Comparison of ENCODE assay signal across 8 cellular contexts in the genomic region with DNA sequence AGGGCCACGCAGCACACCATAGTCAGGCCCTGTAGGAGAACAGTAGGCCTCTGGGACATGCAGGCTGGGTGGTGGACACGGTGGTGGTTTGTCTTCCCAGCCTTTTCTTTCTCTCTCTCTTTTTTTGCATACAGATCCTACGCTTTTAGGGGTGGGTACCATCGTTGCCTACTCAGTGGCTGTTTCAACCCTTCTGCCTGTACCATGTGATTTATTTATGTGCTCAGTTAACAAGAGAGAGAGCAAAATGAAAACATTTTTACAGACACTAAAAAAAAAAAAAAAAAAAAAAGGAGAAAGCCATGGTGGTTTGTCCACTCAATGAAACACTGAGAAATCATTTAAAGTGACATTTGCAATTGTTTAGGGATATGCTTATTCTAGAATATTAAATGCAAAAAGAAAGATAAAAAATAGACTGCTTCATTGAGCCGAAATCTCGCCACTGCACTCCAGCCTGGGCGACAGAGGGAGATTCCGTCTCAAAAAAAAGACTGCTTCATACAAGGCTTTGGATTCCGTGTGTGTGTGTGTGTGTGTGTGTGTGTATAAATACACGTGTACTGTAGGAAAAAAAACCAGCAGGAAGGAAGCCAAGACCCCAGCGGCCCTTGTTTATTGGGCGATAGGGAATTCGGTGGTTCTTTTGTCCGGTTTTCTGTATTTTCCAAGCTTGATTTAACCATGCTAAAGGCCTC. TPM values are rescaled to one million over a fixed set of nuclear protein-coding genes. Genes with fewer than 3 reads are reported as not detected.
DNase-seq lines count a peak whose midpoint lies in the region; ATAC-seq and TF ChIP-seq lines count a peak whose summit lies in the region.

No MANE protein-coding gene starts in this region.

- peaks cover 51% of the 10 kb centered on the region for H3K4me1 Mint-ChIP-seq in CD8-positive, alpha-beta T cell (ENCODE audit: low read depth)
- peaks cover 48% of the 10 kb centered on the region for H3K4me1 Mint-ChIP-seq in T-helper 1 cell treated with Interleukin-12 subunit alpha and Interleukin-12 subunit beta and Interleukin-4 antibody, amounts not matched to agents 30 μg/mL and 1 μg/mL, for 36 hours (ENCODE audit: low read depth)
- H3K4me1 Mint-ChIP-seq in neural crest cell: peaks cover 62% of the 10 kb centered on the region

- H3K4me3 Mint-ChIP-seq in CD8-positive, alpha-beta T cell: peak overlapping the region; percentile 93
- peak overlapping the region; percentile 96 for H3K4me3 Mint-ChIP-seq in T-helper 1 cell treated with Interleukin-12 subunit alpha and Interleukin-12 subunit beta and Interleukin-4 antibody, amounts not matched to agents 30 μg/mL and 1 μg/mL, for 36 hours
- peak overlapping the region; percentile 96 for H3K4me3 Mint-ChIP-seq in neural crest cell

- CTCF ChIA-PET in CD8-positive, alpha-beta T cell (lab: Charles Lee): interaction anchor here (0.7 to 4.8 kb wide), 8 partner anchors 8 to 356 kb away, joined by 3 to 47 read pairs (median 4); partner anchors contain the start of gene MOK

- H3K4me1 ChIP-seq in CD8-positive, alpha-beta T cell (ENCODE audit: insufficient read depth, low read length): peaks cover 42% of the 10 kb centered on the region
- H3K4me1 ChIP-seq in HUES64 (ENCODE audit: insufficient read depth, low read length): peaks cover 10% of the 10 kb centered on the region; the same call in 1 of the 2 replicates
- H3K4me1 ChIP-seq in endocrine pancreas (ENCODE audit: control insufficient read depth, insufficient read depth, low read length): no peaks in the 10 kb centered on the region

- no peaks in the 10 kb centered on the region for H3K36me3 ChIP-seq in CD8-positive, alpha-beta T cell (ENCODE audit: insufficient read depth, low read length)
- H3K36me3 ChIP-seq in HUES64 (ENCODE audit: insufficient read depth, low read length): no peaks in the 10 kb centered on the region
- H3K36me3 ChIP-seq in endocrine pancreas (ENCODE audit: control insufficient read depth, insufficient read depth, low read length): no peaks in the 10 kb centered on the region

- peak in 2 of 7 experiments; percentile 20 to 57 for DNase-seq in CD8-positive, alpha-beta T cell
- DNase-seq in neural crest cell (ENCODE audit: low read depth, low spot score) (peak; percentile 47), GOT3 (lab: John Stamatoyannopoulos, UW) (no peak)

- no peaks in the 10 kb centered on the region for H3K9me3 Mint-ChIP-seq in CD8-positive, alpha-beta T cell
- H3K9me3 Mint-ChIP-seq in T-helper 1 cell treated with Interleukin-12 subunit alpha and Interleukin-12 subunit beta and Interleukin-4 antibody, amounts not matched to agents 30 μg/mL and 1 μg/mL, for 36 hours: no peaks in the 10 kb centered on the region
- H3K9me3 Mint-ChIP-seq in neural crest cell: no peaks in the 10 kb centered on the region

- H3K4me3 ChIP-seq in CD8-positive, alpha-beta T cell (ENCODE audit: low read depth, low read length): peak overlapping the region; percentile 57
- H3K4me3 ChIP-seq in HUES64 (ENCODE audit: low read length): peak overlapping the region; percentile 87
- peak overlapping the region; percentile 59 for H3K4me3 ChIP-seq in endocrine pancreas (ENCODE audit: control insufficient read depth, insufficient read depth, low read length)

- ATAC-seq in CD8-positive, alpha-beta T cell: no peak
- ATAC-seq in GM19467 (IDR thresholded peaks at IDR 0.05; ENCODE audit: unreplicated experiment) (no peak), HG02852 (IDR thresholded peaks at IDR 0.05; ENCODE audit: unreplicated experiment) (no peak)

- no peaks in the 10 kb centered on the region for H3K27me3 ChIP-seq in CD8-positive, alpha-beta T cell (ENCODE audit: insufficient read depth, low read length)
- peaks cover 13% of the 10 kb centered on the region for H3K27me3 ChIP-seq in HUES64 (ENCODE audit: insufficient read depth, low read length)
- H3K27me3 ChIP-seq in endocrine pancreas (ENCODE audit: control insufficient read depth, insufficient read depth, low read length): no peaks in the 10 kb centered on the region

- H3K36me3 Mint-ChIP-seq in CD8-positive, alpha-beta T cell: peaks cover 8% of the 10 kb centered on the region
- H3K36me3 Mint-ChIP-seq in T-helper 1 cell treated with Interleukin-12 subunit alpha and Interleukin-12 subunit beta and Interleukin-4 antibody, amounts not matched to agents 30 μg/mL and 1 μg/mL, for 36 hours (ENCODE audit: low read depth): peaks cover 3% of the 10 kb centered on the region
- no peaks in the 10 kb centered on the region for H3K36me3 Mint-ChIP-seq in neural crest cell (ENCODE audit: low read depth)

- H3K27me3 Mint-ChIP-seq in CD8-positive, alpha-beta T cell (ENCODE audit: low read depth): no peaks in the 10 kb centered on the region
- H3K27me3 Mint-ChIP-seq in T-helper 1 cell treated with Interleukin-12 subunit alpha and Interleukin-12 subunit beta and Interleukin-4 antibody, amounts not matched to agents 30 μg/mL and 1 μg/mL, for 36 hours (ENCODE audit: low read depth): no peaks in the 10 kb centered on the region
- peaks cover 18% of the 10 kb centered on the region for H3K27me3 Mint-ChIP-seq in neural crest cell (ENCODE audit: low read depth)

- intact Hi-C loops in CD8-positive, alpha-beta T cell (cut with DNase I, micrococcal nuclease): loop anchor here (2.0 to 10.0 kb wide), 4 partner anchors 201 to 1939 kb away; partner anchors contain the start of genes EIF5 (in 1 of the 2) and WDR25 (in 1 of the 2)

- no peak for TF ChIP-seq CTCF in CD8-positive, alpha-beta T cell (IDR thresholded peaks at IDR 0.05)
- no peak for TF ChIP-seq CTCF in neural crest cell (conservative IDR thresholded peaks at IDR 0.05)

- peak overlapping the region; percentile 94 for H3K27ac Mint-ChIP-seq in CD8-positive, alpha-beta T cell
- H3K27ac Mint-ChIP-seq in T-helper 1 cell treated with Interleukin-12 subunit alpha and Interleukin-12 subunit beta and Interleukin-4 antibody, amounts not matched to agents 30 μg/mL and 1 μg/mL, for 36 hours: peak overlapping the region; percentile 88
- peak overlapping the region; percentile 97 for H3K27ac Mint-ChIP-seq in neural crest cell (ENCODE audit: unreplicated experiment)

- H3K9me3 ChIP-seq in CD8-positive, alpha-beta T cell (ENCODE audit: low read length): no peaks in the 10 kb centered on the region
- H3K9me3 ChIP-seq in HUES64 (ENCODE audit: insufficient read depth, low read depth, low read length) (no peaks in the 10 kb centered on the region), endocrine pancreas (ENCODE audit: control insufficient read depth, low read length) (no peaks in the 10 kb centered on the region)

- peak overlapping the region; percentile 42 for H3K27ac ChIP-seq in CD8-positive, alpha-beta T cell (ENCODE audit: low read depth, low read length)
- peak overlapping the region; percentile 68 for H3K27ac ChIP-seq in HUES64 (ENCODE audit: low read depth, low read length)

- POLR2A ChIA-PET in CD8-positive, alpha-beta T cell (lab: Charles Lee): interaction anchor here (0.6 to 1.4 kb wide), 3 partner anchors 11 to 368 kb away, joined by 3 to 9 read pairs (median 3); partner anchors contain the start of gene MOK

- H3K9ac ChIP-seq in HUES64 (ENCODE audit: low read depth, low read length): peak overlapping the region; percentile 73
- no peak overlapping the region for H3K9ac ChIP-seq in endocrine pancreas (ENCODE audit: control insufficient read depth, insufficient read depth, low read length)

- 28% methylated on average over 13 of the region's 14 CpGs for WGBS in HUES64

RNA-seq across cellular contexts. Expression of gene ZNF839, which starts 3.3 kb away (rescaled TPM):
- total RNA-seq in CD8-positive, alpha-beta T cell: 10 to 100 TPM; 25.9 to 28.1 TPM
- polyA plus RNA-seq in HUES64 (2013, experiment 1 of 2): 6.9 TPM
- 10.3 TPM for polyA plus RNA-seq in HUES64 (2013, experiment 2 of 2)
- total RNA-seq in neural crest cell: 15.9 and 16.1 TPM in 2 replicates

RNA-seq across cellular contexts. Expression of gene MOK, which starts 11.2 kb away (rescaled TPM):
- 1 to 10 TPM; 2.7 to 3.6 TPM for total RNA-seq in CD8-positive, alpha-beta T cell
- polyA plus RNA-seq in HUES64 (2013, experiment 1 of 2): 3.4 TPM
- 3.3 TPM for polyA plus RNA-seq in HUES64 (2013, experiment 2 of 2)
- 16.7 and 18.2 TPM in 2 replicates for total RNA-seq in neural crest cell

RNA-seq across cellular contexts. Expression of gene CINP, which starts 46.5 kb away (rescaled TPM):
- total RNA-seq in CD8-positive, alpha-beta T cell: 10 to 100 TPM; 15.9 to 19.2 TPM
- polyA plus RNA-seq in HUES64 (2013, experiment 1 of 2): 31.7 TPM
- polyA plus RNA-seq in HUES64 (2013, experiment 2 of 2): 34.2 TPM
- 35.5 and 37.3 TPM in 2 replicates for total RNA-seq in neural crest cell

RNA-seq across cellular contexts. Expression of gene TECPR2, which starts 46.5 kb away (rescaled TPM):
- 1 to 10 TPM; 3.4 to 5.8 TPM for total RNA-seq in CD8-positive, alpha-beta T cell
- polyA plus RNA-seq in HUES64 (2013, experiment 1 of 2): 7.9 TPM
- 10.0 TPM for polyA plus RNA-seq in HUES64 (2013, experiment 2 of 2)
- 27.0 and 28.3 TPM in 2 replicates for total RNA-seq in neural crest cell
